13 cellular contexts compared by ENCODE assay signal in the genomic region with DNA sequence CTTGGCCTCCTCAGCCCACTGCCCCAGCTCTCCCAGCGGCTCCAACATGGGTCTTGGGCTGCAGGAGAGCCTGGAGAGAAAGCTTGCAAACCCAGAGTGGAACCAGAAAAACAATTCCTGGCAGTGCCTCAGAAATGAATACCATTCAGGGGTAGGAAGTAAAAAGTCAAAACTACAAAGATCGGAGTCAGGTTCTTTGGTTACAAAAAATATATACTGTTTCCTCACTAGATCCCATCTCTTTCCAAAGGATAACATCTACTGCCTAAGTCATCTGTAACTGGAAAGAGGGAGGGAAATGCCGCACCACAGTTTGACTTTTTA. TPM values are rescaled to one million over a fixed set of nuclear protein-coding genes. Genes with fewer than 3 reads are reported as not detected.
DNase-seq lines count a peak whose midpoint lies in the region; ATAC-seq and TF ChIP-seq lines count a peak whose summit lies in the region.
"Had no signal": no experiment of that assay in that cellular context is flagged by ENCODE, and none has a peak within 500 bp of the region (broad histone marks: within the 10 kb centered on the region; RNA-seq: fewer than 3 reads in every experiment).

No MANE protein-coding gene starts in this region.

- H3K9me3 ChIP-seq in mesenchymal stem cell (ENCODE audit: control insufficient read depth, low read length) (no peaks in the 10 kb centered on the region), stomach (no peaks in the 10 kb centered on the region)

- ATAC-seq in GM23338, result no peak
- ATAC-seq in GM21717 (IDR thresholded peaks at IDR 0.05; ENCODE audit: unreplicated experiment), result no peak
- ATAC-seq in HG03097 (IDR thresholded peaks at IDR 0.05; ENCODE audit: low FRiP score, unreplicated experiment), result no peak
- ATAC-seq: naive thymus-derived CD4-positive, alpha-beta T cell had no signal

- H3K4me1 ChIP-seq in GM23338 (ENCODE audit: insufficient read depth) (peaks cover 30% of the 10 kb centered on the region), mesenchymal stem cell (ENCODE audit: control insufficient read depth, insufficient read depth, low read depth, low read length) (peaks cover 25% of the 10 kb centered on the region), stomach (peaks cover 76 to 100% (median 89%) of the 10 kb centered on the region in 4 donors)

- DNase-seq in GM23338 (ENCODE audit: low spot score), result no peak
- DNase-seq in choroid plexus epithelial cell (ENCODE audit: low read depth), result no peak
- DNase-seq in mesenchymal stem cell, result no peak
- DNase-seq in stomach, result no peak
- no peak for DNase-seq in RKO (ENCODE audit: low spot score)
- no peak for DNase-seq in putamen (ENCODE audit: low spot score)
- DNase-seq: activated CD4-positive, alpha-beta T cell treated with anti-CD3 and anti-CD28 coated beads, Interleukin-2, amount 50 U/mL, for 1 hour; naive thymus-derived CD4-positive, alpha-beta T cell; NCI-H526 treated with DMSO at 0.1 percent for 48 hours; stimulated activated CD4-positive, alpha-beta T cell treated with anti-CD3 and anti-CD28 coated beads, Interleukin-4, amount 100 ng/mL, for 24 hours; substantia nigra had no signal

- H3K27ac ChIP-seq in GM23338 (ENCODE audit: low read depth), result no peak overlapping the region
- no peak overlapping the region for H3K27ac ChIP-seq in mesenchymal stem cell (ENCODE audit: low read length, poor library complexity, severe bottlenecking)
- H3K27ac ChIP-seq in stomach, result peak overlapping the region; percentile 65 to 97 (median 85)

- H3K27me3 ChIP-seq in GM23338 (ENCODE audit: insufficient read depth) (no peaks in the 10 kb centered on the region), mesenchymal stem cell (ENCODE audit: control insufficient read depth in 1 of 2, insufficient read depth in 1 of 2, low read length in 2 of 2) (no peaks in the 10 kb centered on the region), stomach (no peaks in the 10 kb centered on the region)

- H2BK15ac ChIP-seq in mesenchymal stem cell (ENCODE audit: low read depth, poor library complexity, severe bottlenecking), result no peak overlapping the region

- H3K36me3 Mint-ChIP-seq in GM23338 (ENCODE audit: low read depth), result peaks cover 23% of the 10 kb centered on the region

- H3K4ac ChIP-seq in mesenchymal stem cell (ENCODE audit: low read depth in 1 of 2, low read length in 2 of 2), result peak overlapping the region in 1 of 2 experiments; percentile 27

- peaks cover 14% of the 10 kb centered on the region for H4K20me1 ChIP-seq in GM23338 (replicated peaks; ENCODE audit: insufficient read depth)

- H4K8ac ChIP-seq in mesenchymal stem cell (ENCODE audit: low read length), result peak overlapping the region; percentile 59

- peak overlapping the region; percentile 64; the same call in 1 of the 2 replicates for H3K27ac Mint-ChIP-seq in GM23338

- peaks cover 22% of the 10 kb centered on the region for H3K4me1 Mint-ChIP-seq in GM23338

- H3K79me2 ChIP-seq in GM23338 (replicated peaks; ENCODE audit: insufficient read depth), result peaks cover 100% of the 10 kb centered on the region

- no peak for TF ChIP-seq POLR2A in stomach (IDR thresholded peaks at IDR 0.05)

- H3K27me3 Mint-ChIP-seq in GM23338 (ENCODE audit: insufficient read depth, low read depth, poor library complexity), result peaks cover 2% of the 10 kb centered on the region
- H3K27me3 Mint-ChIP-seq: naive thymus-derived CD4-positive, alpha-beta T cell had no signal

- no peak overlapping the region for H3K4me3 ChIP-seq in GM23338
- H3K4me3 ChIP-seq in choroid plexus epithelial cell (ENCODE audit: low read depth, low read length), result peak overlapping the region; percentile 6
- peak overlapping the region in 1 of 2 experiments; percentile 54 for H3K4me3 ChIP-seq in mesenchymal stem cell (ENCODE audit: insufficient read depth in 1 of 2, low read depth in 1 of 2, low read length in 2 of 2)
- H3K4me3 ChIP-seq in stomach, result no peak overlapping the region

- H3K9ac ChIP-seq in mesenchymal stem cell (ENCODE audit: low read length), result peak overlapping the region; percentile 69

- H3K4me2 ChIP-seq in GM23338 (no peak overlapping the region), mesenchymal stem cell (ENCODE audit: low read length, poor library complexity, severe bottlenecking) (no peak overlapping the region)

- TF ChIP-seq CTCF in GM23338 (conservative IDR thresholded peaks at IDR 0.05; ENCODE audit: low read depth in 2 of 2), result no peak
- no peak for TF ChIP-seq CTCF in choroid plexus epithelial cell (conservative IDR thresholded peaks at IDR 0.05; ENCODE audit: low read depth, low read length)
- TF ChIP-seq CTCF in stomach (IDR thresholded peaks at IDR 0.05), result no peak

- H2AFZ ChIP-seq in GM23338 (no peak overlapping the region), mesenchymal stem cell (ENCODE audit: low read depth, low read length) (no peak overlapping the region)

- H2BK120ac ChIP-seq in mesenchymal stem cell (ENCODE audit: low read depth, low read length), result no peak overlapping the region

- no peak overlapping the region for H2AK5ac ChIP-seq in mesenchymal stem cell (ENCODE audit: low read length, severe bottlenecking)

- no peak for TF ChIP-seq EP300 in stomach (IDR thresholded peaks at IDR 0.05)

- H3K36me3 ChIP-seq in GM23338 (ENCODE audit: insufficient read depth), result no peaks in the 10 kb centered on the region; the same call in 1 of the 2 replicates
- H3K36me3 ChIP-seq in mesenchymal stem cell (ENCODE audit: control insufficient read depth in 1 of 2, insufficient read depth in 2 of 2, low read depth in 1 of 2, low read length in 2 of 2), result peaks cover 5 to 10% of the 10 kb centered on the region in 2 experiments
- H3K36me3 ChIP-seq in stomach, result peaks cover 0 to 9% (median 0%) of the 10 kb centered on the region in 4 donors

- no peak overlapping the region for H3K14ac ChIP-seq in mesenchymal stem cell (ENCODE audit: low read length in 2 of 2)

- no peak overlapping the region for H2BK5ac ChIP-seq in mesenchymal stem cell (ENCODE audit: low read depth, low read length, poor library complexity, severe bottlenecking)

- 0 out of 2 replicates have a peak, but pooled peaks cover 4% of the 10 kb centered on the region for H3F3A ChIP-seq in GM23338 (replicated peaks; ENCODE audit: low read depth)

- peak overlapping the region; percentile 81 to 84 for H2BK12ac ChIP-seq in mesenchymal stem cell (ENCODE audit: low read length in 2 of 2)

- H3K9me2 ChIP-seq in GM23338 (ENCODE audit: insufficient read depth), result no peaks in the 10 kb centered on the region

- no peaks in the 10 kb centered on the region for H3K79me1 ChIP-seq in mesenchymal stem cell (replicated peaks; ENCODE audit: low read length, poor library complexity, severe bottlenecking)

- peak overlapping the region; percentile 88 for H4K91ac ChIP-seq in mesenchymal stem cell (ENCODE audit: low read length)

- peak overlapping the region in 1 of 2 experiments; percentile 79 for H3K18ac ChIP-seq in mesenchymal stem cell (ENCODE audit: low read depth in 1 of 2, low read length in 2 of 2)

- WGBS in mesenchymal stem cell, result 40% methylated on average over 1 of the region's 3 CpGs
- 70 to 75% (median 71%) methylated on average over 3 of the region's 3 CpGs for WGBS in stomach, 5 donors

- H3K4me3 Mint-ChIP-seq in GM23338, result no peak overlapping the region
- H3K4me3 Mint-ChIP-seq: naive thymus-derived CD4-positive, alpha-beta T cell had no signal

- H3K23ac ChIP-seq in mesenchymal stem cell (ENCODE audit: low read length in 2 of 2), result no peak overlapping the region

- intact Hi-C loops in stomach (cut with DNase I; ENCODE audit: low total_unique reads), result no loop called here

- H3K9me3 Mint-ChIP-seq in GM23338, result peaks cover 4% of the 10 kb centered on the region; the same call in 2 of the 3 replicates

TF ChIP-seq in GM23338, 12 proteins besides CTCF, POLR2A, EP300 and RAD21:
- TF ChIP-seq REST (IDR thresholded peaks at IDR 0.05; ENCODE audit: unreplicated experiment), result no peak
- TF ChIP-seq NANOG (IDR thresholded peaks at IDR 0.05; ENCODE audit: borderline replicate concordance), result no peak
- no peak for TF ChIP-seq JUNB (IDR thresholded peaks at IDR 0.05; ENCODE audit: unreplicated experiment)
- no peak for TF ChIP-seq POLR2AphosphoS5 (IDR thresholded peaks at IDR 0.05; ENCODE audit: low read depth)
- no peak for TF ChIP-seq EZH2 (IDR thresholded peaks at IDR 0.05; ENCODE audit: low read depth, unreplicated experiment)
- TF ChIP-seq CREB1 (CRISPR knock-in tag; IDR thresholded peaks at IDR 0.05; ENCODE audit: low read depth), result no peak
- TF ChIP-seq ZNF331 (CRISPR knock-in tag; IDR thresholded peaks at IDR 0.05; ENCODE audit: low read depth), result no peak

RNA-seq across cellular contexts. Expression of gene CREB3L2, which starts 14.9 kb away (rescaled TPM):
- 27.1 and 29.3 TPM in 2 replicates for total RNA-seq in GM23338 (2014; rRNA removed; shearing (Covaris generic))
- polyA plus RNA-seq in GM23338 (2016; fragmentation: Nextera tagmentation; extraction: Ambion mirVana) (12.2 and 14.5 TPM in 2 replicates), stomach (1 to 10 TPM; 5.8 to 8.6 (median 6.6) TPM)
- polyA plus RNA-seq in mesenchymal stem cell (2013, experiment 1 of 2), result 52.7 TPM
- 51.1 TPM for polyA plus RNA-seq in mesenchymal stem cell (2013, experiment 2 of 2)
- 100 to 1,000 TPM in 1 of 5 donors, 10 to 100 TPM in 4; 22.6 to 258 (median 38.8) TPM for total RNA-seq in stomach

Comparison
In these comparisons a context has a peak if more than half of its experiments do, and no peak if none do; other contexts are left out.
1. H3K27ac ChIP-seq: peak in stomach (5 of 5); none in GM23338 (single experiment) and mesenchymal stem cell (single experiment).